ENCODE assay signal across 19 cellular contexts in the genomic region with DNA sequence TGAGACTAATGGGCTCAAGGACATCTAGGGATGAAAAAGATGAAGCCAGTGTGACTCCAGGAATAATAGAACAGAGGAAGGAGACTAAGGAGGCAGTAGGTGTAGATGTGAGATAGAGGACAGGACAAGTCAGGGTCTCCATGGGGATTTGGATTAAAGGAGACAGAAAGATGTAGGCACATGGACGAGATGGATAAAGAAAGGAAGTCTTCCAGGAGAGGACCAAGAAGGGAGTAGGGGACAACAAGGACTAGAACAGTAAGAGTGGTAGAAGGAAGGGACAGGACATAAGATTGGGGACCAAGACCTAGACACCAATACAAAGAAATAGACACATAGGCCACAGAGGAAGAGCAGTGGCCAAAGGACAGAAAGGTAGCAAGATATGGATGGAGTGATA. TPM values are rescaled to one million over a fixed set of nuclear protein-coding genes. Genes with fewer than 3 reads are reported as not detected.
DNase-seq lines count a peak whose midpoint lies in the region; ATAC-seq, FAIRE-seq and TF ChIP-seq lines count a peak whose summit lies in the region.
"Had no signal": no experiment of that assay in that cellular context is flagged by ENCODE, and none has a peak within 500 bp of the region (broad histone marks: within the 10 kb centered on the region; RNA-seq: fewer than 3 reads in every experiment).

No MANE protein-coding gene starts in this region.

- no peak for FAIRE-seq in H1 (lab: Jason Lieb, UNC)
- FAIRE-seq: A549 had no signal

- no peak for DNase-seq in activated naive CD8-positive, alpha-beta T cell treated with anti-CD3 and anti-CD28 coated beads, Interleukin-2, amount 10 ng/mL, durations not matched to agents 7 days and 5 days
- DNase-seq in activated naive CD8-positive, alpha-beta T cell treated with anti-CD3 and anti-CD28 coated beads for 36 hours: no peak
- no peak for DNase-seq in H1 (ENCODE audit: low read depth in 1 of 2, low spot score in 2 of 2)
- no peak for DNase-seq in neural progenitor cell (ENCODE audit: low spot score)
- DNase-seq in naive thymus-derived CD4-positive, alpha-beta T cell: no peak
- DNase-seq in iPS-NIHi7 (ENCODE audit: extremely low spot score): no peak
- DNase-seq: AML-193; CD4-positive, alpha-beta T cell; DMS153; DMS79; GDM1; GOT3; H9 had no signal

- H2BK120ac ChIP-seq in H1 (replicated peaks; ENCODE audit: low read depth, low read length): no peak overlapping the region

- H4K5ac ChIP-seq in H1 (ENCODE audit: insufficient read length, low read depth, low read length): no peak overlapping the region

- 0 out of 2 replicates have a peak overlapping the region, but pooled peaks have one; percentile 9 for H2BK12ac ChIP-seq in H1 (ENCODE audit: low read depth, low read length)

- H4K91ac ChIP-seq in H1 (replicated peaks; ENCODE audit: insufficient read length, low read length): no peak overlapping the region

- POLR2A ChIA-PET in activated naive CD8-positive, alpha-beta T cell treated with anti-CD3 and anti-CD28 coated beads, Interleukin-2, amount 10 ng/mL, durations not matched to agents 7 days and 5 days (lab: Charles Lee): interaction anchor here (2.3 kb wide), 1 partner anchor 27 kb away, joined by 6 read pairs; a partner anchor contains a TSS
- POLR2A ChIA-PET in H1 (lab: Charles Lee; ENCODE audit: partially characterized antibody): interaction anchor here (1.3 to 27.2 kb wide), 3 partner anchors 12 to 35 kb away, joined by 3 to 626 read pairs (median 5); a partner anchor contains a TSS
- POLR2A ChIA-PET in naive thymus-derived CD4-positive, alpha-beta T cell (lab: Charles Lee): interaction anchor here (1.8 kb wide), 1 partner anchor 29 kb away, joined by 6 read pairs; no protein-coding TSS in a partner anchor

- H4K20me1 ChIP-seq in H1 (replicated peaks in 1 of 2; ENCODE audit: control insufficient read depth in 1 of 2, insufficient read depth in 2 of 2, low read length in 2 of 2): no peaks in the 10 kb centered on the region
- H4K20me1 ChIP-seq in neural progenitor cell (ENCODE audit: low read depth): no peaks in the 10 kb centered on the region

- H3K79me1 ChIP-seq in H1 (ENCODE audit: low read depth, low read length): no peaks in the 10 kb centered on the region

- H3K4me2 ChIP-seq in H1 (ENCODE audit: insufficient read depth in 1 of 2, low read depth in 2 of 2, low read length in 2 of 2) (no peak overlapping the region), neural progenitor cell (peak overlapping the region; percentile 60)
- H3K4me2 ChIP-seq: A549 had no signal

- no peak overlapping the region for H3K56ac ChIP-seq in H1 (replicated peaks; ENCODE audit: insufficient read length, low read depth, low read length)

- no peak overlapping the region for H4K8ac ChIP-seq in H1 (ENCODE audit: extremely low read depth, insufficient read depth, low read length)

- H3K18ac ChIP-seq in H1 (ENCODE audit: extremely low read depth, low read length): no peak overlapping the region

- no peak overlapping the region for H3K4me3 Mint-ChIP-seq in activated naive CD8-positive, alpha-beta T cell treated with anti-CD3 and anti-CD28 coated beads, Interleukin-2, amount 10 ng/mL, durations not matched to agents 7 days and 5 days
- no peak overlapping the region for H3K4me3 Mint-ChIP-seq in activated naive CD8-positive, alpha-beta T cell treated with anti-CD3 and anti-CD28 coated beads for 36 hours
- no peak overlapping the region for H3K4me3 Mint-ChIP-seq in neural progenitor cell
- H3K4me3 Mint-ChIP-seq in naive thymus-derived CD4-positive, alpha-beta T cell: no peak overlapping the region
- H3K4me3 Mint-ChIP-seq: CD4-positive, alpha-beta T cell; H9 had no signal

- H3K9me3 ChIP-seq in H1 (ENCODE audit: insufficient read depth in 2 of 2, low read depth in 1 of 2, low read length in 1 of 2) (no peaks in the 10 kb centered on the region), neural progenitor cell (ENCODE audit: low read depth) (no peaks in the 10 kb centered on the region)
- no peaks in the 10 kb centered on the region for H3K9me3 ChIP-seq in naive thymus-derived CD4-positive, alpha-beta T cell (ENCODE audit: control insufficient read depth in 2 of 3, low read length in 3 of 3)
- H3K9me3 ChIP-seq: A549 had no signal

- H3K27me3 ChIP-seq in H1 (replicated peaks in 1 of 4; ENCODE audit: control insufficient read depth in 3 of 4, extremely low read depth in 1 of 4, insufficient read depth in 3 of 4, low read length in 3 of 4) (peaks cover 0 to 10% (median 7%) of the 10 kb centered on the region in 4 experiments; a peak in 5 of 7 replicates), neural progenitor cell (peaks cover 22% of the 10 kb centered on the region)
- H3K27me3 ChIP-seq in naive thymus-derived CD4-positive, alpha-beta T cell (ENCODE audit: control insufficient read depth in 2 of 2, insufficient read depth in 2 of 2, low read length in 2 of 2): no peaks in the 10 kb centered on the region

- intact Hi-C loops in naive thymus-derived CD4-positive, alpha-beta T cell (cut with micrococcal nuclease): no loop called here

- no peak for TF ChIP-seq RAD21 in H1 (IDR thresholded peaks at IDR 0.05 in 1 of 2, conservative IDR thresholded peaks at IDR 0.05 in 1 of 2; ENCODE audit: low read depth in 2 of 2, low read length in 2 of 2)

- H2AK5ac ChIP-seq in H1 (ENCODE audit: low read depth, low read length): no peak overlapping the region; the same call in 1 of the 2 replicates

- H2BK5ac ChIP-seq in H1 (ENCODE audit: low read depth, low read length): no peak overlapping the region

- H2AFZ ChIP-seq in H1 (ENCODE audit: low read length): no peak overlapping the region
- no peak overlapping the region for H2AFZ ChIP-seq in neural progenitor cell (replicated peaks)

- peak overlapping the region; percentile 37 for H3K27ac Mint-ChIP-seq in activated naive CD8-positive, alpha-beta T cell treated with anti-CD3 and anti-CD28 coated beads, Interleukin-2, amount 10 ng/mL, durations not matched to agents 7 days and 5 days
- no peak overlapping the region for H3K27ac Mint-ChIP-seq in activated naive CD8-positive, alpha-beta T cell treated with anti-CD3 and anti-CD28 coated beads for 36 hours
- no peak overlapping the region for H3K27ac Mint-ChIP-seq in neural progenitor cell
- peak overlapping the region in 1 of 9 donors; percentile 26 for H3K27ac Mint-ChIP-seq in naive thymus-derived CD4-positive, alpha-beta T cell
- H3K27ac Mint-ChIP-seq: CD4-positive, alpha-beta T cell; H9 had no signal

- H3K9ac ChIP-seq in H1 (replicated peaks in 1 of 4; ENCODE audit: extremely low read depth in 1 of 4, low read depth in 3 of 4, low read length in 3 of 4) (no peak overlapping the region), neural progenitor cell (no peak overlapping the region)

- WGBS in H1 (ENCODE audit: extremely low coverage in 1 of 2, insufficient coverage in 1 of 2, insufficient read length in 1 of 2, insufficient replicate concordance in 2 of 2, low coverage in 1 of 2, low lambda C conversion rate in 2 of 2, missing lambda C conversion rate in 1 of 2), 2 experiments: 75% methylated on average over 1 of the region's 1 CpG; no CpG with 5 or more reads in 1 of the 2 experiments

- ATAC-seq in activated naive CD8-positive, alpha-beta T cell treated with anti-CD3 and anti-CD28 coated beads, Interleukin-2, amount 10 ng/mL, durations not matched to agents 7 days and 5 days (ENCODE audit: low read depth): no peak
- ATAC-seq in HG02678 (IDR thresholded peaks at IDR 0.05; ENCODE audit: unreplicated experiment): no peak
- no peak for ATAC-seq in naive thymus-derived CD4-positive, alpha-beta T cell
- ATAC-seq: A549 had no signal

- H3K4me1 ChIP-seq in H1 (replicated peaks in 1 of 4; ENCODE audit: control insufficient read depth in 3 of 4, insufficient read depth in 4 of 4, low read length in 3 of 4) (peaks cover 0 to 2% (median under 1%) of the 10 kb centered on the region in 4 experiments; a peak in 4 of 7 replicates), neural progenitor cell (peaks cover 19% of the 10 kb centered on the region)
- H3K4me1 ChIP-seq in naive thymus-derived CD4-positive, alpha-beta T cell (ENCODE audit: control insufficient read depth in 2 of 2, insufficient read depth in 2 of 2, low read length in 2 of 2): peaks cover 0 to under 1% of the 10 kb centered on the region in 2 donors
- H3K4me1 ChIP-seq: A549 had no signal

- H3K23me2 ChIP-seq in H1 (ENCODE audit: low read depth, low read length): no peaks in the 10 kb centered on the region

- H2BK20ac ChIP-seq in H1 (ENCODE audit: low read length): no peak overlapping the region

- H3K4me3 ChIP-seq in H1 (ENCODE audit: extremely low read depth in 1 of 4, insufficient read depth in 2 of 4, low read depth in 3 of 4, low read length in 4 of 4) (no peak overlapping the region), neural progenitor cell (no peak overlapping the region)
- H3K4me3 ChIP-seq in naive thymus-derived CD4-positive, alpha-beta T cell (ENCODE audit: low read length): no peak overlapping the region
- H3K4me3 ChIP-seq: A549 had no signal

- peak overlapping the region; percentile 65; the same call in 1 of the 2 replicates for H2BK15ac ChIP-seq in H1 (ENCODE audit: low read length)

- CTCF ChIA-PET in H1 (lab: Charles Lee; ENCODE audit: partially characterized antibody): interaction anchor here (1.1 to 1.9 kb wide), 4 partner anchors 14 to 29 kb away, joined by 3 to 23 read pairs (median 5); no protein-coding TSS in a partner anchor
- CTCF ChIA-PET in naive thymus-derived CD4-positive, alpha-beta T cell (lab: Charles Lee): interaction anchor here (0.6 to 1.3 kb wide), 3 partner anchors 22 to 30 kb away, joined by 3 to 4 read pairs (median 4); no protein-coding TSS in a partner anchor

- TF ChIP-seq POLR2A in H1 (IDR thresholded peaks at IDR 0.05; ENCODE audit: control extremely low read depth in 1 of 2, low read depth in 2 of 2, low read length in 2 of 2): no peak

- H3F3A ChIP-seq in neural progenitor cell (ENCODE audit: low read depth): no peaks in the 10 kb centered on the region

- TF ChIP-seq CTCF in H1 (IDR thresholded peaks at IDR 0.05; ENCODE audit: control extremely low read depth in 1 of 3, insufficient read depth in 1 of 3, low read depth in 1 of 3, low read length in 3 of 3) (no peak), neural progenitor cell (IDR thresholded peaks at IDR 0.05) (no peak)

- H3K4ac ChIP-seq in H1 (replicated peaks; ENCODE audit: insufficient read length, low read depth, low read length): no peak overlapping the region

- no peak overlapping the region for H3K14ac ChIP-seq in H1 (ENCODE audit: insufficient read length)

- H3K36me3 Mint-ChIP-seq in activated naive CD8-positive, alpha-beta T cell treated with anti-CD3 and anti-CD28 coated beads, Interleukin-2, amount 10 ng/mL, durations not matched to agents 7 days and 5 days: no peaks in the 10 kb centered on the region
- H3K36me3 Mint-ChIP-seq in activated naive CD8-positive, alpha-beta T cell treated with anti-CD3 and anti-CD28 coated beads for 36 hours: no peaks in the 10 kb centered on the region
- no peaks in the 10 kb centered on the region for H3K36me3 Mint-ChIP-seq in neural progenitor cell
- H3K36me3 Mint-ChIP-seq in naive thymus-derived CD4-positive, alpha-beta T cell: no peaks in the 10 kb centered on the region

- H3K27ac ChIP-seq in H1 (ENCODE audit: low read depth, low read length) (no peak overlapping the region), neural progenitor cell (no peak overlapping the region)
- H3K27ac ChIP-seq in naive thymus-derived CD4-positive, alpha-beta T cell (ENCODE audit: low read depth, low read length): no peak overlapping the region
- H3K27ac ChIP-seq: 22Rv1, A549, C4-2B had no signal

- H3K79me2 ChIP-seq in H1 (ENCODE audit: control insufficient read depth in 1 of 2, insufficient read depth in 2 of 2, low read length in 2 of 2): no peaks in the 10 kb centered on the region
- H3K79me2 ChIP-seq in neural progenitor cell (ENCODE audit: low read depth): no peaks in the 10 kb centered on the region

- no peak overlapping the region for H3K23ac ChIP-seq in H1 (ENCODE audit: insufficient read length)

- H3K36me3 ChIP-seq in H1 (ENCODE audit: control insufficient read depth in 2 of 4, insufficient read depth in 4 of 4, low read length in 3 of 4): no peaks in the 10 kb centered on the region
- no peaks in the 10 kb centered on the region for H3K36me3 ChIP-seq in neural progenitor cell
- H3K36me3 ChIP-seq in naive thymus-derived CD4-positive, alpha-beta T cell (ENCODE audit: control insufficient read depth in 2 of 3, insufficient read depth in 3 of 3, low read length in 3 of 3): no peaks in the 10 kb centered on the region

- no peak for TF ChIP-seq EP300 in H1 (IDR thresholded peaks at IDR 0.05; ENCODE audit: borderline replicate concordance in 1 of 2, low read depth in 2 of 2, low read length in 2 of 2)

- H3K4me1 Mint-ChIP-seq in activated naive CD8-positive, alpha-beta T cell treated with anti-CD3 and anti-CD28 coated beads, Interleukin-2, amount 10 ng/mL, durations not matched to agents 7 days and 5 days: peaks cover 10% of the 10 kb centered on the region
- peaks cover 12% of the 10 kb centered on the region for H3K4me1 Mint-ChIP-seq in activated naive CD8-positive, alpha-beta T cell treated with anti-CD3 and anti-CD28 coated beads for 36 hours
- H3K4me1 Mint-ChIP-seq in neural progenitor cell: peaks cover 13% of the 10 kb centered on the region
- H3K4me1 Mint-ChIP-seq in naive thymus-derived CD4-positive, alpha-beta T cell: peaks cover 11 to 19% (median 14%) of the 10 kb centered on the region in 7 donors

- no peaks in the 10 kb centered on the region for H3K9me3 Mint-ChIP-seq in activated naive CD8-positive, alpha-beta T cell treated with anti-CD3 and anti-CD28 coated beads, Interleukin-2, amount 10 ng/mL, durations not matched to agents 7 days and 5 days
- no peaks in the 10 kb centered on the region for H3K9me3 Mint-ChIP-seq in activated naive CD8-positive, alpha-beta T cell treated with anti-CD3 and anti-CD28 coated beads for 36 hours
- H3K9me3 Mint-ChIP-seq in neural progenitor cell: no peaks in the 10 kb centered on the region
- no peaks in the 10 kb centered on the region for H3K9me3 Mint-ChIP-seq in naive thymus-derived CD4-positive, alpha-beta T cell
- H3K9me3 Mint-ChIP-seq: CD4-positive, alpha-beta T cell; H9 had no signal

- H3K27me3 Mint-ChIP-seq in activated naive CD8-positive, alpha-beta T cell treated with anti-CD3 and anti-CD28 coated beads, Interleukin-2, amount 10 ng/mL, durations not matched to agents 7 days and 5 days: no peaks in the 10 kb centered on the region
- H3K27me3 Mint-ChIP-seq in activated naive CD8-positive, alpha-beta T cell treated with anti-CD3 and anti-CD28 coated beads for 36 hours: no peaks in the 10 kb centered on the region
- H3K27me3 Mint-ChIP-seq in neural progenitor cell (ENCODE audit: insufficient read depth, low read depth): peaks cover 19% of the 10 kb centered on the region
- H3K27me3 Mint-ChIP-seq in naive thymus-derived CD4-positive, alpha-beta T cell: peaks cover 0 to 12% (median 0%) of the 10 kb centered on the region in 5 donors
- H3K27me3 Mint-ChIP-seq: CD4-positive, alpha-beta T cell had no signal

RNA-seq across cellular contexts. Expression of a gene that starts 7.1 kb away (rescaled TPM):
- total RNA-seq in activated naive CD8-positive, alpha-beta T cell treated with anti-CD3 and anti-CD28 coated beads, Interleukin-2, amount 10 ng/mL, durations not matched to agents 7 days and 5 days: 10 to 100 TPM; 47.4 to 50.6 TPM
- 100 to 1,000 TPM; 110 TPM for total RNA-seq in activated naive CD8-positive, alpha-beta T cell treated with anti-CD3 and anti-CD28 coated beads for 36 hours
- total RNA-seq in H1 (2021; fragmentation: NEBNext Ultra II Directional; extraction: Animal tissue kit (Norgen Biotek cat#: 25700)): 79.3 and 81.9 TPM in 2 replicates
- polyA plus RNA-seq in H1 (2011; rRNA removed): 115 and 221 TPM in 2 replicates
- polyA plus RNA-seq in H1 (2011; cell fraction: cytosol; rRNA removed): 165 TPM
- 263 TPM for polyA plus RNA-seq in H1 (2011; cell fraction: nucleus; rRNA removed)
- polyA plus RNA-seq in H1 (2012, experiment 1 of 2): 63.9 to 105 TPM (median 99.4 TPM) in 4 replicates
- 105 TPM for polyA plus RNA-seq in H1 (2012, experiment 2 of 2)
- 67.3 TPM for polyA plus RNA-seq in H1 (2013, experiment 1 of 2)
- 67.0 TPM for polyA plus RNA-seq in H1 (2013, experiment 2 of 2)
- 75.2 and 96.9 TPM in 2 replicates for polyA minus RNA-seq in H1 (2011; rRNA and poly(A)+ RNA removed)
- polyA minus RNA-seq in H1 (2011; cell fraction: cytosol; rRNA and poly(A)+ RNA removed): 79.0 TPM
- 63.1 TPM for polyA minus RNA-seq in H1 (2011; cell fraction: nucleus; rRNA and poly(A)+ RNA removed)
- total RNA-seq in neural progenitor cell (ENCODE audit: low replicate concordance): 11.1 and 26.6 TPM in 2 replicates
- total RNA-seq in naive thymus-derived CD4-positive, alpha-beta T cell: 10 to 100 TPM in 4 of 5 experiments, 1 to 10 TPM in 1; 9.1 to 56.2 (median 14.4) TPM
- 10 to 100 TPM in 1 of 2 donors, 1 to 10 TPM in 1; 7.2 to 14.5 TPM for polyA plus RNA-seq in naive thymus-derived CD4-positive, alpha-beta T cell

RNA-seq across cellular contexts. Expression of a gene that starts 15.6 kb away (rescaled TPM):
- total RNA-seq in activated naive CD8-positive, alpha-beta T cell treated with anti-CD3 and anti-CD28 coated beads, Interleukin-2, amount 10 ng/mL, durations not matched to agents 7 days and 5 days: under 1 TPM in 1 of 2 experiments, not detected in 1; 0.14 TPM
- not detected for total RNA-seq in activated naive CD8-positive, alpha-beta T cell treated with anti-CD3 and anti-CD28 coated beads for 36 hours
- not detected in 2 replicates for total RNA-seq in H1 (2021; fragmentation: NEBNext Ultra II Directional; extraction: Animal tissue kit (Norgen Biotek cat#: 25700))
- polyA plus RNA-seq in H1 (2011; rRNA removed): 0.02 and 0.05 TPM in 2 replicates
- not detected for polyA plus RNA-seq in H1 (2011; cell fraction: cytosol; rRNA removed)
- polyA plus RNA-seq in H1 (2011; cell fraction: nucleus; rRNA removed): 0.81 TPM
- not detected in 4 replicates for polyA plus RNA-seq in H1 (2012, experiment 1 of 2)
- polyA plus RNA-seq in H1 (2012, experiment 2 of 2): not detected
- 0.04 TPM for polyA plus RNA-seq in H1 (2013, experiment 1 of 2)
- not detected for polyA plus RNA-seq in H1 (2013, experiment 2 of 2)
- polyA minus RNA-seq in H1 (2011; rRNA and poly(A)+ RNA removed): 0.07 TPM in 1 of 2 replicates, not detected in the other
- not detected for polyA minus RNA-seq in H1 (2011; cell fraction: cytosol; rRNA and poly(A)+ RNA removed)
- not detected for polyA minus RNA-seq in H1 (2011; cell fraction: nucleus; rRNA and poly(A)+ RNA removed)
- total RNA-seq in neural progenitor cell (ENCODE audit: low replicate concordance): not detected in 2 replicates
- under 1 TPM in 1 of 5 experiments, not detected in 4; 0.12 TPM for total RNA-seq in naive thymus-derived CD4-positive, alpha-beta T cell
- not detected for polyA plus RNA-seq in naive thymus-derived CD4-positive, alpha-beta T cell
- total RNA-seq: CD4-positive, alpha-beta T cell; Daoy; H9 had no signal
- polyA plus RNA-seq: A549, BJ had no signal

RNA-seq across cellular contexts. Expression of a gene that starts 27.6 kb away (rescaled TPM):
- 100 to 1,000 TPM; 100 to 105 TPM for total RNA-seq in activated naive CD8-positive, alpha-beta T cell treated with anti-CD3 and anti-CD28 coated beads, Interleukin-2, amount 10 ng/mL, durations not matched to agents 7 days and 5 days
- total RNA-seq in activated naive CD8-positive, alpha-beta T cell treated with anti-CD3 and anti-CD28 coated beads for 36 hours: 10 to 100 TPM; 56.0 to 56.7 TPM
- 63.6 and 67.2 TPM in 2 replicates for total RNA-seq in H1 (2021; fragmentation: NEBNext Ultra II Directional; extraction: Animal tissue kit (Norgen Biotek cat#: 25700))
- 60.4 and 74.6 TPM in 2 replicates for polyA plus RNA-seq in H1 (2011; rRNA removed)
- polyA plus RNA-seq in H1 (2011; cell fraction: cytosol; rRNA removed): 80.4 TPM
- polyA plus RNA-seq in H1 (2011; cell fraction: nucleus; rRNA removed): 82.9 TPM
- 58.7 to 73.6 TPM (median 70.9 TPM) in 4 replicates for polyA plus RNA-seq in H1 (2012, experiment 1 of 2)
- polyA plus RNA-seq in H1 (2012, experiment 2 of 2): 77.2 TPM
- polyA plus RNA-seq in H1 (2013, experiment 1 of 2): 30.0 TPM
- 30.0 TPM for polyA plus RNA-seq in H1 (2013, experiment 2 of 2)
- 83.6 and 86.0 TPM in 2 replicates for polyA minus RNA-seq in H1 (2011; rRNA and poly(A)+ RNA removed)
- 46.2 TPM for polyA minus RNA-seq in H1 (2011; cell fraction: cytosol; rRNA and poly(A)+ RNA removed)
- 55.6 TPM for polyA minus RNA-seq in H1 (2011; cell fraction: nucleus; rRNA and poly(A)+ RNA removed)
- 66.5 and 83.8 TPM in 2 replicates for total RNA-seq in neural progenitor cell (ENCODE audit: low replicate concordance)
- total RNA-seq in naive thymus-derived CD4-positive, alpha-beta T cell: 10 to 100 TPM; 71.9 to 90.1 (median 83.3) TPM
- 10 to 100 TPM; 69.1 to 97.0 TPM for polyA plus RNA-seq in naive thymus-derived CD4-positive, alpha-beta T cell

RNA-seq across cellular contexts. Expression of a gene that starts 27.7 kb away (rescaled TPM):
- 1 to 10 TPM; 3.3 to 3.4 TPM for total RNA-seq in activated naive CD8-positive, alpha-beta T cell treated with anti-CD3 and anti-CD28 coated beads, Interleukin-2, amount 10 ng/mL, durations not matched to agents 7 days and 5 days
- 1 to 10 TPM; 1.8 to 2.6 TPM for total RNA-seq in activated naive CD8-positive, alpha-beta T cell treated with anti-CD3 and anti-CD28 coated beads for 36 hours
- 1.1 TPM in 2 replicates for total RNA-seq in H1 (2021; fragmentation: NEBNext Ultra II Directional; extraction: Animal tissue kit (Norgen Biotek cat#: 25700))
- 2.1 and 2.2 TPM in 2 replicates for polyA plus RNA-seq in H1 (2011; rRNA removed)
- 1.9 TPM for polyA plus RNA-seq in H1 (2011; cell fraction: cytosol; rRNA removed)
- polyA plus RNA-seq in H1 (2011; cell fraction: nucleus; rRNA removed): 1.8 TPM
- 0.39 to 1.3 TPM (median 0.65 TPM) in 4 replicates for polyA plus RNA-seq in H1 (2012, experiment 1 of 2)
- 1.0 TPM for polyA plus RNA-seq in H1 (2012, experiment 2 of 2)
- polyA plus RNA-seq in H1 (2013, experiment 1 of 2): 1.1 TPM
- 1.3 TPM for polyA plus RNA-seq in H1 (2013, experiment 2 of 2)
- 0.95 and 1.5 TPM in 2 replicates for polyA minus RNA-seq in H1 (2011; rRNA and poly(A)+ RNA removed)
- 0.51 TPM for polyA minus RNA-seq in H1 (2011; cell fraction: cytosol; rRNA and poly(A)+ RNA removed)
- 2.5 TPM for polyA minus RNA-seq in H1 (2011; cell fraction: nucleus; rRNA and poly(A)+ RNA removed)
- 0.54 and 1.9 TPM in 2 replicates for total RNA-seq in neural progenitor cell (ENCODE audit: low replicate concordance)
- 1 to 10 TPM; 2.1 to 4.5 (median 3.8) TPM for total RNA-seq in naive thymus-derived CD4-positive, alpha-beta T cell
- 1 to 10 TPM; 2.2 to 2.6 TPM for polyA plus RNA-seq in naive thymus-derived CD4-positive, alpha-beta T cell

RNA-seq across cellular contexts. Expression of a gene that starts 35.2 kb away (rescaled TPM):
- under 1 TPM; 0.80 to 0.91 TPM for total RNA-seq in activated naive CD8-positive, alpha-beta T cell treated with anti-CD3 and anti-CD28 coated beads, Interleukin-2, amount 10 ng/mL, durations not matched to agents 7 days and 5 days
- total RNA-seq in activated naive CD8-positive, alpha-beta T cell treated with anti-CD3 and anti-CD28 coated beads for 36 hours: under 1 TPM; 0.43 to 0.56 TPM
- 8.5 and 9.0 TPM in 2 replicates for total RNA-seq in H1 (2021; fragmentation: NEBNext Ultra II Directional; extraction: Animal tissue kit (Norgen Biotek cat#: 25700))
- 6.0 and 7.8 TPM in 2 replicates for polyA plus RNA-seq in H1 (2011; rRNA removed)
- 6.2 TPM for polyA plus RNA-seq in H1 (2011; cell fraction: cytosol; rRNA removed)
- polyA plus RNA-seq in H1 (2011; cell fraction: nucleus; rRNA removed): 66.0 TPM
- polyA plus RNA-seq in H1 (2012, experiment 1 of 2): 8.3 to 9.7 TPM (median 9.4 TPM) in 4 replicates
- polyA plus RNA-seq in H1 (2012, experiment 2 of 2): 4.6 TPM
- 4.0 TPM for polyA plus RNA-seq in H1 (2013, experiment 1 of 2)
- polyA plus RNA-seq in H1 (2013, experiment 2 of 2): 3.4 TPM
- polyA minus RNA-seq in H1 (2011; rRNA and poly(A)+ RNA removed): 9.5 and 11.4 TPM in 2 replicates
- 3.9 TPM for polyA minus RNA-seq in H1 (2011; cell fraction: cytosol; rRNA and poly(A)+ RNA removed)
- 17.4 TPM for polyA minus RNA-seq in H1 (2011; cell fraction: nucleus; rRNA and poly(A)+ RNA removed)
- total RNA-seq in neural progenitor cell (ENCODE audit: low replicate concordance): 0.77 and 1.4 TPM in 2 replicates
- total RNA-seq in naive thymus-derived CD4-positive, alpha-beta T cell: 1 to 10 TPM in 2 of 5 experiments, under 1 TPM in 3; 0.08 to 1.7 (median 0.27) TPM
- polyA plus RNA-seq in naive thymus-derived CD4-positive, alpha-beta T cell: not detected
